Comparison of ENCODE assay signal across 1 cellular context in genomic region chr6:125809771-125810315, GRCh38.
TF ChIP-seq lines count a peak whose summit lies in the region.

No MANE protein-coding gene starts in this region.

TF ChIP-seq in GM12878, 131 proteins besides CTCF, POLR2A, EP300 and RAD21 (continued from another document):
- TF ChIP-seq BCLAF1 (IDR thresholded peaks at IDR 0.05) (no peak), FOXK2 (IDR thresholded peaks at IDR 0.05) (no peak), BACH1 (IDR thresholded peaks at IDR 0.05; ENCODE audit: borderline replicate concordance) (no peak), SMAD1 (IDR thresholded peaks at IDR 0.05; ENCODE audit: low read depth, partially characterized antibody) (no peak), CEBPB (IDR thresholded peaks at IDR 0.05; ENCODE audit: borderline replicate concordance in 1 of 2, low read depth in 2 of 2, low read length in 2 of 2) (no peak), BHLHE40 (IDR thresholded peaks at IDR 0.05; ENCODE audit: borderline replicate concordance in 1 of 2, low read depth in 2 of 2, low read length in 1 of 2) (no peak), HDAC2 (IDR thresholded peaks at IDR 0.05) (no peak), NRF1 (conservative IDR thresholded peaks at IDR 0.05; ENCODE audit: low read depth, low read length) (no peak)
TF ChIP-seq in GM12878: peak in this region for 0.
